In the genomic region with DNA sequence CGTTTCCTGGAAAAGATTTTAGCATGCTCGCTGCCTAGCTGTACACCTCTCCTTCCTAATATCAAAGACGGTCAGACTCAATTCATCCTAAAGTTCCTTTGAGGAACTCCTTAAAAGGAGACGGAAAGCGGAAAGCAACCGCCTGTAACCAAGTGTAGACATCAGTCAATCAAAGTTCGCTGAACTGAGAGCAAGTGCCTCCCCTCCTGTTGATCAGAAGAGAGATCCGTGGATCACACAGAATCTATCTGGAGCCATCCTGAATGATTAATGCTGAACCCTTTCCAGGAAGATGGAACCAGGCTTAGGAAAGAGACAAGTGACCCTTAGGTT, we compare ENCODE assay signal across 1 cellular context.
TF ChIP-seq lines count a peak whose summit lies in the region.

No MANE protein-coding gene starts in this region.

TF ChIP-seq in H1, 55 proteins besides CTCF, POLR2A, EP300 and RAD21:
- TF ChIP-seq CREB1 (IDR thresholded peaks at IDR 0.05) (no peak), HDAC2 (IDR thresholded peaks at IDR 0.05; ENCODE audit: borderline replicate concordance in 1 of 2, low read depth in 2 of 2, low read length in 2 of 2) (no peak), RXRA (IDR thresholded peaks at IDR 0.05; ENCODE audit: insufficient read depth, low read depth, low read length) (no peak), BRCA1 (IDR thresholded peaks at IDR 0.05; ENCODE audit: low read depth, low read length) (no peak), GTF2F1 (IDR thresholded peaks at IDR 0.05; ENCODE audit: borderline replicate concordance, low read depth, low read length) (no peak), CBX8 (IDR thresholded peaks at IDR 0.05; ENCODE audit: borderline replicate concordance, low read depth, low read length) (no peak), HDAC6 (IDR thresholded peaks at IDR 0.05; ENCODE audit: low read depth, low read length) (no peak), POLR2AphosphoS5 (IDR thresholded peaks at IDR 0.05; ENCODE audit: low read depth, low read length) (no peak), SAP30 (IDR thresholded peaks at IDR 0.05; ENCODE audit: insufficient read depth, insufficient replicate concordance, low read length) (no peak), CEBPB (IDR thresholded peaks at IDR 0.05; ENCODE audit: low read depth, low read length) (no peak), CHD2 (IDR thresholded peaks at IDR 0.05; ENCODE audit: low read length) (no peak), EZH2 (IDR thresholded peaks at IDR 0.05; ENCODE audit: low read depth, low read length, severe bottlenecking) (no peak), KDM1A (IDR thresholded peaks at IDR 0.05; ENCODE audit: borderline replicate concordance, low read length) (no peak)
- TF ChIP-seq, protein P1, sequence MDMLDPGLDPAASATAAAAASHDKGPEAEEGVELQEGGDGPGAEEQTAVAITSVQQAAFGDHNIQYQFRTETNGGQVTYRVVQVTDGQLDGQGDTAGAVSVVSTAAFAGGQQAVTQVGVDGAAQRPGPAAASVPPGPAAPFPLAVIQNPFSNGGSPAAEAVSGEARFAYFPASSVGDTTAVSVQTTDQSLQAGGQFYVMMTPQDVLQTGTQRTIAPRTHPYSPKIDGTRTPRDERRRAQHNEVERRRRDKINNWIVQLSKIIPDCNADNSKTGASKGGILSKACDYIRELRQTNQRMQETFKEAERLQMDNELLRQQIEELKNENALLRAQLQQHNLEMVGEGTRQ (IDR thresholded peaks at IDR 0.05; ENCODE audit: low read length): no peak
- TF ChIP-seq, protein P2, sequence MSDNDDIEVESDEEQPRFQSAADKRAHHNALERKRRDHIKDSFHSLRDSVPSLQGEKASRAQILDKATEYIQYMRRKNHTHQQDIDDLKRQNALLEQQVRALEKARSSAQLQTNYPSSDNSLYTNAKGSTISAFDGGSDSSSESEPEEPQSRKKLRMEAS (IDR thresholded peaks at IDR 0.05): no peak
- TF ChIP-seq, protein P3, sequence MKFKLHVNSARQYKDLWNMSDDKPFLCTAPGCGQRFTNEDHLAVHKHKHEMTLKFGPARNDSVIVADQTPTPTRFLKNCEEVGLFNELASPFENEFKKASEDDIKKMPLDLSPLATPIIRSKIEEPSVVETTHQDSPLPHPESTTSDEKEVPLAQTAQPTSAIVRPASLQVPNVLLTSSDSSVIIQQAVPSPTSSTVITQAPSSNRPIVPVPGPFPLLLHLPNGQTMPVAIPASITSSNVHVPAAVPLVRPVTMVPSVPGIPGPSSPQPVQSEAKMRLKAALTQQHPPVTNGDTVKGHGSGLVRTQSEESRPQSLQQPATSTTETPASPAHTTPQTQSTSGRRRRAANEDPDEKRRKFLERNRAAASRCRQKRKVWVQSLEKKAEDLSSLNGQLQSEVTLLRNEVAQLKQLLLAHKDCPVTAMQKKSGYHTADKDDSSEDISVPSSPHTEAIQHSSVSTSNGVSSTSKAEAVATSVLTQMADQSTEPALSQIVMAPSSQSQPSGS (IDR thresholded peaks at IDR 0.05; ENCODE audit: low read length): no peak
TF ChIP-seq in H1: peak in this region for 0.
